8 cellular contexts compared by ENCODE assay signal in the genomic region with DNA sequence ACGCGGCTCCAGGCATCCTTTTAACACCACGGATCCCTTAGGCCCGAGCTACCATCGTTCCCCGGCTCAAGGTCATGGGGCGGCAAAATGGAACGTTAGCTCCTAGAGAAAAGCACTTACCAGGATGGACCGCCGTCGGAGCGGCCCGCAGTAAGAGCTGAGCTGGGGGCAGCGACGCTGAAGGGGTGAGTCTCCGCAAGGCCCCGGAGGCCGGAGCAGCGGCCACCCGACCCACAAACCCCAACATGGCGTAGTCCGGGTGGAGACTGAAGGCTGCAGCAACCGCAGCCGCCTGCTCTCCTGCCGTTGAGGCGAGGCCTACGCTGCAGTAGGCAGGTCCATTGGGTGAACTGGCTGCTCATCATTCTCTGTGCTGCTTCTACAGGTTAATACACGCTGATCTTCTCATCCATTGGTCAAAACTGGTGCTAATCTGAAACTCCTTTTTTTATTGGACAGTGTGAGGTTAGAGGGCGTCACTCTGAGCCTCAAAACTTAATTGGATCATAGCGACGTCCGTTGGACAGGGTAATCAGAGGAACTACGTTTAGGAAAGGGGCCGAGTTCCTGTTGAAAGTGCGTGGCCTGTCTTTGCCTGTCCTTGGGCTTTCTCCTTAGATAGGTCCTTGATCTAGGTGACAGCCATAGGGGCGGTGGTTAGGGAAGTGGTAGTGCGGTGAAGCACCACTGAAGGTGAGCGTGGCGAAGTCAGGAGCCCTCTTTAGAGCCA. TPM values are rescaled to one million over a fixed set of nuclear protein-coding genes. Genes with fewer than 3 reads are reported as not detected.
DNase-seq lines count a peak whose midpoint lies in the region; ATAC-seq lines count a peak whose summit lies in the region.

TSS of gene ATP5F1B (minus strand) at position 268 of the 730 bp plus-strand sequence. CDS start at position 247, 21 bp downstream.

- H3K9me3 Mint-ChIP-seq in effector memory CD8-positive, alpha-beta T cell, result no peaks in the 10 kb centered on the region

- peak; percentile 99 for ATAC-seq in GM21360 (IDR thresholded peaks at IDR 0.05; ENCODE audit: unreplicated experiment)
- ATAC-seq in effector memory CD8-positive, alpha-beta T cell (replicated peaks), result peak; percentile 92

- H3K4me1 Mint-ChIP-seq in effector memory CD8-positive, alpha-beta T cell (ENCODE audit: low read depth in 2 of 2), result peaks cover 24 to 29% of the 10 kb centered on the region in 2 donors

- H3K36me3 Mint-ChIP-seq in effector memory CD8-positive, alpha-beta T cell (ENCODE audit: insufficient read depth), result peaks cover 55% of the 10 kb centered on the region

- peak within 1 kb of the TSS; percentile 96 to 97 for H3K27ac Mint-ChIP-seq in effector memory CD8-positive, alpha-beta T cell

- H3K27me3 Mint-ChIP-seq in effector memory CD8-positive, alpha-beta T cell, result no peaks in the 10 kb centered on the region

- peak within 1 kb of the TSS; percentile 90 to 95 for H3K4me3 Mint-ChIP-seq in effector memory CD8-positive, alpha-beta T cell

- DNase-seq in COLO668 (lab: John Stamatoyannopoulos, UW; ENCODE audit: unreplicated experiment) (peak; percentile 90), HT1080 (ENCODE audit: low read depth) (peak; percentile 100), NOMO-1 treated with DMSO at 0.1 percent for 48 hours (lab: John Stamatoyannopoulos, UW; ENCODE audit: unreplicated experiment) (peak; percentile 100), medulla oblongata (ENCODE audit: extremely low spot score) (peak; percentile 100)
- peak; percentile 76 to 86 for DNase-seq in activated CD8-positive, alpha-beta memory T cell treated with anti-CD3 and anti-CD28 coated beads for 4 hours (ENCODE audit: low read depth in 2 of 2)
- DNase-seq in effector memory CD8-positive, alpha-beta T cell, result peak; percentile 85 to 88 (median 87)
- peak; percentile 79 for DNase-seq in stimulated activated CD8-positive, alpha-beta memory T cell treated with anti-CD3 and anti-CD28 coated beads, Interleukin-12 subunit alpha, Interleukin-12 subunit beta, amount 100 ng/mL, for 1 hour (ENCODE audit: low read depth)

RNA-seq across cellular contexts. Expression of gene ATP5F1B, which starts in this region (rescaled TPM):
- total RNA-seq in HT1080 (2014; rRNA removed; shearing (Covaris generic)), result 1,094 and 1,322 TPM in 2 replicates
- 1,080 and 1,086 TPM in 2 replicates for polyA plus RNA-seq in HT1080 (2015; cell fraction: cytosol; rRNA removed)
- polyA plus RNA-seq in HT1080 (2015; cell fraction: nucleus; rRNA removed), result 1,161 and 1,207 TPM in 2 replicates

Comparison
In these comparisons a context has a peak if more than half of its experiments do, and no peak if none do; other contexts are left out.
1. Peak in every context shown above with its lines: DNase-seq and ATAC-seq.